In genomic region chr4:13654158-13654797, GRCh38 we compare ENCODE assay signal across 8 cellular contexts. TPM values are rescaled to one million over a fixed set of nuclear protein-coding genes. Genes with fewer than 3 reads are reported as not detected.
DNase-seq lines count a peak whose midpoint lies in the region; ATAC-seq and TF ChIP-seq lines count a peak whose summit lies in the region.

No MANE protein-coding gene starts in this region.

- peak overlapping the region; percentile 93 for H3K4me3 Mint-ChIP-seq in neural crest cell

- H3K9me3 ChIP-seq in DOHH2 (ENCODE audit: control insufficient read depth, insufficient read depth, low read length) (no peaks in the 10 kb centered on the region), RWPE2 (ENCODE audit: severe bottlenecking) (no peaks in the 10 kb centered on the region), stomach (no peaks in the 10 kb centered on the region)

- H3K4me1 Mint-ChIP-seq in neural crest cell = peaks cover 33% of the 10 kb centered on the region

- TF ChIP-seq CTCF in DOHH2 (IDR thresholded peaks at IDR 0.05; ENCODE audit: low read depth, low read length, poor library complexity, severe bottlenecking) = peak; percentile 87
- TF ChIP-seq CTCF in RWPE2 (IDR thresholded peaks at IDR 0.05; ENCODE audit: poor library complexity, severe bottlenecking) = peak; percentile 98
- peak; percentile 86 for TF ChIP-seq CTCF in neural crest cell (conservative IDR thresholded peaks at IDR 0.05)
- TF ChIP-seq CTCF in stomach (IDR thresholded peaks at IDR 0.05) = peak in 5 of 7 experiments; percentile 15 to 79 (median 64)

- in situ Hi-C loops in KBM-7 (cut with MboI; ENCODE audit: low pct_unique_long_range_greater_than_20kb, low sequenced_read_pairs) = no loop called here

- H3K27me3 Mint-ChIP-seq in neural crest cell (ENCODE audit: low read depth) = no peaks in the 10 kb centered on the region

- H3K9me3 Mint-ChIP-seq in neural crest cell = no peaks in the 10 kb centered on the region

- intact Hi-C loops in stomach (cut with DNase I; ENCODE audit: low total_unique reads) = no loop called here

- no peaks in the 10 kb centered on the region for H3K36me3 Mint-ChIP-seq in neural crest cell (ENCODE audit: low read depth)

- H3K4me1 ChIP-seq in DOHH2 (ENCODE audit: control insufficient read depth, low read length) (peaks cover 13% of the 10 kb centered on the region), RWPE2 (ENCODE audit: insufficient read depth, poor library complexity, severe bottlenecking) (peaks cover 4% of the 10 kb centered on the region), stomach (peaks cover 0 to 16% (median 11%) of the 10 kb centered on the region in 4 donors)

- peak overlapping the region; percentile 97 for H3K4me2 ChIP-seq in DOHH2 (ENCODE audit: low read length)

- H3K36me3 ChIP-seq in DOHH2 (ENCODE audit: control insufficient read depth, low read length) = no peaks in the 10 kb centered on the region
- H3K36me3 ChIP-seq in RWPE2 (ENCODE audit: low read depth) = no peaks in the 10 kb centered on the region
- H3K36me3 ChIP-seq in stomach = no peaks in the 10 kb centered on the region

- WGBS in stomach, 5 donors = 0 to 11% (median 2%) methylated on average over 28 to 31 of the region's 31 CpGs

- no peak for TF ChIP-seq POLR2A in stomach (IDR thresholded peaks at IDR 0.05)

- H3K27ac ChIP-seq in DOHH2 (ENCODE audit: low read depth, low read length) (no peak overlapping the region), RWPE2 (ENCODE audit: poor library complexity, severe bottlenecking) (no peak overlapping the region), stomach (no peak overlapping the region)

- no peaks in the 10 kb centered on the region for H3F3A ChIP-seq in DOHH2 (ENCODE audit: control insufficient read depth, insufficient read depth)

- DNase-seq in KBM-7 (peak; percentile 75), RWPE2 (ENCODE audit: low spot score) (peak; percentile 65), foreskin melanocyte (peak; percentile 79), neural crest cell (ENCODE audit: low read depth, low spot score) (peak; percentile 94), stomach (peak; percentile 86)
- peak; percentile 65 for DNase-seq in activated gamma-delta T cell treated with anti-CD3 and anti-CD28 coated beads, Interleukin-2, amount 50 U/mL, for 16 hours (ENCODE audit: low read depth)

- no peak overlapping the region for H3K27ac Mint-ChIP-seq in neural crest cell (ENCODE audit: unreplicated experiment)

- H3K27me3 ChIP-seq in DOHH2 (ENCODE audit: control insufficient read depth, low read length) (peaks cover 23% of the 10 kb centered on the region), RWPE2 (ENCODE audit: insufficient read depth, poor library complexity, severe bottlenecking) (no peaks in the 10 kb centered on the region), stomach (peaks cover 0 to 1% (median 0%) of the 10 kb centered on the region in 3 donors)

- no peaks in the 10 kb centered on the region for H3K9me2 ChIP-seq in DOHH2 (replicated peaks; ENCODE audit: control insufficient read depth, low read length)

- H3K4me3 ChIP-seq in DOHH2 (ENCODE audit: low read length) (peak overlapping the region; percentile 79), RWPE2 (ENCODE audit: severe bottlenecking) (peak overlapping the region; percentile 38), stomach (peak overlapping the region; percentile 39 to 75 (median 56))

- no peaks in the 10 kb centered on the region for H4K20me1 ChIP-seq in DOHH2 (ENCODE audit: control insufficient read depth, insufficient read depth, low read depth, low read length)

- no peak for TF ChIP-seq EP300 in stomach (IDR thresholded peaks at IDR 0.05)

- peak; percentile 89 for ATAC-seq in GM21737 (IDR thresholded peaks at IDR 0.05; ENCODE audit: unreplicated experiment)
- ATAC-seq in RWPE2 (ENCODE audit: low read depth) = peak; percentile 90

- no peaks in the 10 kb centered on the region for H3K79me2 ChIP-seq in DOHH2 (ENCODE audit: control insufficient read depth, low read length)

RNA-seq across cellular contexts. Expression of gene BOD1L1, which starts 26.8 kb away (rescaled TPM):
- total RNA-seq in neural crest cell = 27.9 and 31.9 TPM in 2 replicates
- 10 to 100 TPM; 28.4 to 61.7 (median 46.9) TPM for total RNA-seq in stomach
- 10 to 100 TPM in 1 of 3 donors, 1 to 10 TPM in 2; 8.2 to 11.8 (median 8.4) TPM for polyA plus RNA-seq in stomach
